In the genomic region with DNA sequence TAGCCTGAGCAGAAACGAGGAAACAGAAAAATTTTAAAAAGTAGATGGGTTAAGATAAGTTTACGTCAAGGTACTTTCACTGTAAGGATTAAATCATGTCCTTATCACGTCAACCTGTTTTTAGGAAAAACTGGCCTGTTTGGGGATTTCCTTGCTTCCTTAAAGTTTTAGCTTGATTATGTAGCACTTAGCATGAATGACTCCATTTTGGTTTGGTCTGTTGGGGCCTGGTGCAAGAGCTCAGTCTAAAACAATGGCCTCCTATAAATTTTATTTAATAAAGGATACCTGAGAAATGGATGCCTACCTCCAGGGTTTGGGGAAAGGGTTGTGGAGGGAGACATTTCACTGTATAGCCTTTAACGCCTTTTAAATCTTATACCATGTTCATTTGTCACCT, we compare ENCODE assay signal across 26 cellular contexts. TPM values are rescaled to one million over a fixed set of nuclear protein-coding genes. Genes with fewer than 3 reads are reported as not detected.
DNase-seq lines count a peak whose midpoint lies in the region; ATAC-seq, FAIRE-seq and TF ChIP-seq lines count a peak whose summit lies in the region.
"Had no signal": no experiment of that assay in that cellular context is flagged by ENCODE, and none has a peak within 500 bp of the region (broad histone marks: within the 10 kb centered on the region; RNA-seq: fewer than 3 reads in every experiment).

No MANE protein-coding gene starts in this region.

- 0 out of 2 replicates have a peak, but pooled peaks cover 4% of the 10 kb centered on the region for H4K20me1 ChIP-seq in K562 (replicated peaks; ENCODE audit: control insufficient read depth, insufficient read depth, low read length)
- H4K20me1 ChIP-seq: BLaER1 treated with 17β-estradiol and CSF1 and Interleukin-3, amounts not matched to agents 10 nM and 100 nM had no signal

- POLR2A ChIA-PET in K562 (lab: Yijun Ruan, JAX): interaction anchor here (0.8 kb wide), 1 partner anchor 24 kb away, joined by 3 read pairs; no protein-coding TSS in a partner anchor

- no peak overlapping the region for H3K4me3 Mint-ChIP-seq in CD14-positive monocyte
- H3K4me3 Mint-ChIP-seq: B cell; CD4-positive, alpha-beta memory T cell; CD4-positive, CD25-positive, alpha-beta regulatory T cell; CD8-positive, alpha-beta memory T cell had no signal

- 35% methylated on average over 4 of the region's 4 CpGs for WGBS in K562 (ENCODE audit: insufficient coverage, low coverage, missing lambda C conversion rate)

- H3K27me3 ChIP-seq in K562 (ENCODE audit: control insufficient read depth in 2 of 2, insufficient read depth in 2 of 2, low read length in 2 of 2) (no peaks in the 10 kb centered on the region), neutrophil (no peaks in the 10 kb centered on the region)
- H3K27me3 ChIP-seq: BLaER1 treated with 17β-estradiol and CSF1 and Interleukin-3, amounts not matched to agents 10 nM and 100 nM had no signal

- H3K36me3 Mint-ChIP-seq in CD14-positive monocyte: peaks cover 0 to 1% of the 10 kb centered on the region in 2 donors
- H3K36me3 Mint-ChIP-seq: CD4-positive, alpha-beta memory T cell; CD4-positive, CD25-positive, alpha-beta regulatory T cell; CD8-positive, alpha-beta memory T cell had no signal

- no TSS peak for BruUV-seq in K562 (replicated peaks; lab: Mats Ljungman, UMichigan)

- H3K36me3 ChIP-seq in K562 (ENCODE audit: control insufficient read depth, insufficient read depth, low read length): no peaks in the 10 kb centered on the region
- H3K36me3 ChIP-seq in neutrophil: no peaks in the 10 kb centered on the region

- H3K4me3 ChIP-seq in K562 (no peak overlapping the region), neutrophil (ENCODE audit: low read depth in 1 of 2, low read length in 1 of 2) (no peak overlapping the region)
- H3K4me3 ChIP-seq: A549; BLaER1 treated with 17β-estradiol and CSF1 and Interleukin-3, amounts not matched to agents 10 nM and 100 nM; GM12878 had no signal

- H3K9ac ChIP-seq in K562 (ENCODE audit: insufficient read depth in 1 of 2, low read depth in 2 of 2, low read length in 2 of 2): no peak overlapping the region

- TF ChIP-seq POLR2A in K562 (conservative IDR thresholded peaks at IDR 0.05): no peak

- intact Hi-C loops in CD14-positive monocyte (cut with micrococcal nuclease): no loop called here
- intact Hi-C loops in K562 (cut with micrococcal nuclease): no loop called here

- H3K27ac Mint-ChIP-seq in CD14-positive monocyte: peak overlapping the region; percentile 94 to 98 (median 96)
- H3K27ac Mint-ChIP-seq: B cell; CD4-positive, alpha-beta memory T cell; CD4-positive, CD25-positive, alpha-beta regulatory T cell had no signal

- TF ChIP-seq EP300 in K562 (IDR thresholded peaks at IDR 0.05; ENCODE audit: low read length): no peak

- CTCF ChIA-PET in K562 (lab: Yijun Ruan, JAX; ENCODE audit: low intra/inter-chr PET ratio): no interaction called here

- H3K9me3 ChIP-seq in K562 (replicated peaks; ENCODE audit: control insufficient read depth, insufficient read depth, low read depth, low read length) (no peaks in the 10 kb centered on the region), neutrophil (no peaks in the 10 kb centered on the region)
- H3K9me3 ChIP-seq: A549 had no signal

- no peak for TF ChIP-seq RAD21 in K562 (CRISPR knock-in tag; conservative IDR thresholded peaks at IDR 0.05 in 1 of 2, IDR thresholded peaks at IDR 0.05 in 1 of 2)

- no peak overlapping the region for H2AFZ ChIP-seq in K562 (ENCODE audit: low read depth, low read length)

- no peak for FAIRE-seq in K562 (lab: Jason Lieb, UNC)
- FAIRE-seq: GM12878, GM12892, GM18507, GM19239 had no signal

- H3K9me3 Mint-ChIP-seq in CD14-positive monocyte: peaks cover 0 to 3% (median 0%) of the 10 kb centered on the region in 7 donors
- H3K9me3 Mint-ChIP-seq: CD4-positive, CD25-positive, alpha-beta regulatory T cell; CD8-positive, alpha-beta memory T cell had no signal

- DNase-seq in CD14-positive monocyte (ENCODE audit: low spot score) (no peak), K562 (ENCODE audit: extremely low read depth in 1 of 4, low spot score in 3 of 4) (no peak)
- DNase-seq in activated CD4-positive, CD25-positive, alpha-beta regulatory T cell (lab: John Stamatoyannopoulos, UW): no peak
- DNase-seq: AML-193; CD4-positive, alpha-beta memory T cell; CD4-positive, CD25-positive, alpha-beta regulatory T cell; CD8-positive, alpha-beta memory T cell; COR-L47; DMS 273 treated with DMSO at 0.1 percent for 48 hours; DMS153; DMS53; DMS79; DND-41; EL; GDM1 had no signal

- TF ChIP-seq CTCF in CD14-positive monocyte (IDR thresholded peaks at IDR 0.05) (no peak), K562 (IDR thresholded peaks at IDR 0.05 in 2 of 3, conservative IDR thresholded peaks at IDR 0.05 in 1 of 3; ENCODE audit: insufficient read depth in 2 of 3, low read depth in 1 of 3, low read length in 3 of 3) (no peak), neutrophil (IDR thresholded peaks at IDR 0.05) (no peak)

- ATAC-seq in K562 (no peak), GM19035 (IDR thresholded peaks at IDR 0.05; ENCODE audit: unreplicated experiment) (no peak)
- ATAC-seq: A549, GM12878 had no signal

- H3K4me1 Mint-ChIP-seq in CD14-positive monocyte: peaks cover 53% of the 10 kb centered on the region
- H3K4me1 Mint-ChIP-seq: B cell; CD4-positive, alpha-beta memory T cell; CD4-positive, CD25-positive, alpha-beta regulatory T cell; CD8-positive, alpha-beta memory T cell had no signal

- no peaks in the 10 kb centered on the region for H3K9me1 ChIP-seq in K562 (ENCODE audit: control insufficient read depth, insufficient read depth, low read length)

- no peak overlapping the region for H3K27ac ChIP-seq in K562 (ENCODE audit: extremely low read depth, low read depth, low read length)
- H3K27ac ChIP-seq in neutrophil: peak overlapping the region; percentile 54
- H3K27ac ChIP-seq: 22Rv1, A549, C4-2B had no signal

- H3K27me3 Mint-ChIP-seq in CD14-positive monocyte (ENCODE audit: low read depth in 3 of 3): peaks cover 0 to 1% (median 0%) of the 10 kb centered on the region in 3 donors
- H3K27me3 Mint-ChIP-seq: B cell; CD4-positive, alpha-beta memory T cell; CD4-positive, CD25-positive, alpha-beta regulatory T cell; CD8-positive, alpha-beta memory T cell had no signal

- H3K4me1 ChIP-seq in K562 (replicated peaks in 1 of 2; ENCODE audit: control insufficient read depth in 2 of 2, insufficient read depth in 2 of 2, low read length in 2 of 2) (peaks cover 0 to 4% of the 10 kb centered on the region in 2 experiments; a peak in 1 of 5 replicates), neutrophil (ENCODE audit: control insufficient read depth in 1 of 2, insufficient read depth in 1 of 2, low read depth in 1 of 2, low read length in 1 of 2) (peaks cover 25 to 34% of the 10 kb centered on the region in 2 experiments)
- H3K4me1 ChIP-seq: A549 had no signal

- in situ Hi-C loops in K562 (cut with MboI): no loop called here

- no peaks in the 10 kb centered on the region for H3K79me2 ChIP-seq in K562 (ENCODE audit: control insufficient read depth, insufficient read depth, low read length)

- no peak overlapping the region for H3K4me2 ChIP-seq in K562 (ENCODE audit: insufficient read depth, low read length)
- H3K4me2 ChIP-seq: A549 had no signal

TF ChIP-seq in K562, 482 proteins besides CTCF, POLR2A, EP300 and RAD21 (continues in another document):
- TF ChIP-seq PTTG1 (tag; IDR thresholded peaks at IDR 0.05; ENCODE audit: low read depth) (peak; percentile 82), ZNF830 (CRISPR knock-in tag; IDR thresholded peaks at IDR 0.05) (no peak), TAF7 (tag; IDR thresholded peaks at IDR 0.05) (0 out of 2 replicates have a peak, but pooled peaks have one; percentile 29), SREBF2 (CRISPR knock-in tag; IDR thresholded peaks at IDR 0.05) (no peak), GABPB2 (CRISPR knock-in tag; conservative IDR thresholded peaks at IDR 0.05) (no peak), NR2C1 (IDR thresholded peaks at IDR 0.05) (no peak), NR2C1 (tag; IDR thresholded peaks at IDR 0.05) (peak; percentile 43; the same call in 1 of the 2 replicates), NR4A1 (CRISPR knock-in tag; IDR thresholded peaks at IDR 0.05) (no peak), NR4A1 (tag; IDR thresholded peaks at IDR 0.05) (0 out of 2 replicates have a peak, but pooled peaks have one; percentile 43), THRAP3 (IDR thresholded peaks at IDR 0.05; ENCODE audit: borderline replicate concordance) (no peak), NFE2L1 (tag; IDR thresholded peaks at IDR 0.05; ENCODE audit: borderline replicate concordance, low read depth) (0 out of 2 replicates have a peak, but pooled peaks have one; percentile 17), PTRF (tag; IDR thresholded peaks at IDR 0.05) (peak; percentile 74)
- TF ChIP-seq, protein P1, sequence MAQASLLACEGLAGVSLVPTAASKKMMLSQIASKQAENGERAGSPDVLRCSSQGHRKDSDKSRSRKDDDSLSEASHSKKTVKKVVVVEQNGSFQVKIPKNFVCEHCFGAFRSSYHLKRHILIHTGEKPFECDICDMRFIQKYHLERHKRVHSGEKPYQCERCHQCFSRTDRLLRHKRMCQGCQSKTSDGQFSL (CRISPR knock-in tag; IDR thresholded peaks at IDR 0.05): no peak
- TF ChIP-seq, protein P1 (tag; IDR thresholded peaks at IDR 0.05): peak in 1 of 2 experiments; percentile 38; a peak in 1 of 4 replicates

RNA-seq across cellular contexts. Expression of a gene that starts 33.2 kb away (rescaled TPM):
- polyA plus RNA-seq in CD14-positive monocyte (1 to 10 TPM; 6.9 to 7.1 TPM), K562 (2011; rRNA removed) (61.7 and 63.8 TPM in 2 replicates), K562 (2014; fragmentation: Illumina TruSeq; extraction: Trizol) (55.6 and 61.0 TPM in 2 replicates), K562 (2014; fragmentation: Nextera tagmentation; extraction: Ambion mirVana) (10 to 100 TPM; 71.1 to 83.3 TPM), K562 (2014; rRNA removed) (101 and 111 TPM in 2 replicates)
- total RNA-seq in K562 (2011; cell fraction: chromatin; rRNA removed; ENCODE audit: low replicate concordance): 54.9 and 143 TPM in 2 replicates
- total RNA-seq in K562 (2011; cell fraction: nucleolus; rRNA removed): 31.2 and 37.0 TPM in 2 replicates
- 72.7 and 85.7 TPM in 2 replicates for total RNA-seq in K562 (2011; cell fraction: nucleoplasm; rRNA removed)
- total RNA-seq in K562 (2014; rRNA removed) (33.6 and 37.0 TPM in 2 replicates), K562 (2014; rRNA removed; fragmentation: Illumina TruSeq; extraction: Trizol) (53.7 and 66.3 TPM in 2 replicates), K562 (2015; rRNA removed; fragmentation: Illumina TruSeq; extraction: Trizol) (46.1 and 47.7 TPM in 2 replicates), K562 (2021) (47.8 and 60.7 TPM in 2 replicates)
- 9.8 and 29.4 TPM in 2 replicates for polyA plus RNA-seq in K562 (2011; cell fraction: cytosol; rRNA removed)
- polyA plus RNA-seq in K562 (2011; cell fraction: nucleus; rRNA removed): 102 and 157 TPM in 2 replicates
- 47.3 and 108 TPM in 2 replicates for polyA plus RNA-seq in K562 (2012)
- polyA minus RNA-seq in K562 (2011; rRNA and poly(A)+ RNA removed): 57.6 and 60.5 TPM in 2 replicates
- 9.4 and 11.6 TPM in 2 replicates for polyA minus RNA-seq in K562 (2011; cell fraction: cytosol; rRNA and poly(A)+ RNA removed)
- polyA minus RNA-seq in K562 (2011; cell fraction: nucleus; rRNA and poly(A)+ RNA removed): 90.7 and 164 TPM in 2 replicates
